In the genomic region with DNA sequence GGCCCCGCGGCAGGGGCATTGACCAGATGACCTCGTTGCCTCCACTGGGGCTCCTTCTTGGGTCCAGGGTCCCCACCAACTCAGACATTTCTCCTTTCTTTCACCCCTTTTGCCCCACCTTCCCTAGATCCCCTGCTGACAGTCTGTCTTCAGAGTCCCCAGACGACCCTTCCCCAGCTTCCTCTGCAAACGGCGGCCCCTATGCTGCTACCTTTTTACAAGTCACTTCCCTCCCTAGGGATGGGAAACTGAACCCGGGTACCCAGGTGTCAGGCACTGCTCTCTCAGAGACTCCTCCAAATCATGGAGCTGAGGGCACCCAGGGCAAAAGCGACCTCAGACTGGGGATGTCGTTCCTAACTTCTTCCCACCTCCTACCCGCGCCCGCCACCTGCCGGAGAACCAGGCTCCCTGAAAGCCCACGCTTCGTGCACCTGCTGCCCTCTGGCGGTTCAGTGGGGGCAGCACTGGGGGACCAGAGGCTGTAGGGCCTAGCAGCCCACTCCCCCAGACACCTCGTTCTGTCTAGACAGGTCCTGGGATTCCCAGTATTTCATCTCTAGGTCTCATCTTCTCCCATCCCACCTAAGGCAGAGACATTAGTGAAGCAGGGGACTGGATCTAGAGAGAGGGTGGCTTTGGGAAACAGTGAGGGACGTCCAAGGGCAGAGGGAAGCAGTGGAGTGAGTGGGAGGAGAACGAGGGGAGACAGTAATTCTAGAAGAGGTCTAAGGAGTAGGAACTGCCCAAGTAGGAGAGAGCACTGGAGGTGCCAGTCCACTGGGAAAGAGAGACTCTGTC, we compare ENCODE assay signal across 8 cellular contexts. TPM values are rescaled to one million over a fixed set of nuclear protein-coding genes. Genes with fewer than 3 reads are reported as not detected.
DNase-seq lines count a peak whose midpoint lies in the region; ATAC-seq and TF ChIP-seq lines count a peak whose summit lies in the region.

No MANE protein-coding gene starts in this region.

- H3K4me3 Mint-ChIP-seq in naive thymus-derived CD4-positive, alpha-beta T cell = peak overlapping the region; percentile 43 to 79 (median 59)

- H3K9me2 ChIP-seq in PC-3 (replicated peaks; ENCODE audit: low read length) = no peaks in the 10 kb centered on the region

- peak; percentile 78 for ATAC-seq in GM19455 (IDR thresholded peaks at IDR 0.05; ENCODE audit: unreplicated experiment)
- ATAC-seq in PC-3 = peak; percentile 80
- peak; percentile 87 for ATAC-seq in naive thymus-derived CD4-positive, alpha-beta T cell

- H3K4me3 ChIP-seq in BJ (ENCODE audit: low read depth, low read length) (peak overlapping the region; percentile 43), PC-3 (ENCODE audit: low read length) (peak overlapping the region; percentile 73)
- no peak overlapping the region for H3K4me3 ChIP-seq in naive thymus-derived CD4-positive, alpha-beta T cell (ENCODE audit: low read length)

- H3K27ac ChIP-seq in PC-3 (ENCODE audit: low read length) = peak overlapping the region; percentile 37; the same call in 1 of the 2 replicates
- no peak overlapping the region for H3K27ac ChIP-seq in naive thymus-derived CD4-positive, alpha-beta T cell (ENCODE audit: low read depth, low read length)

- peak overlapping the region in 3 of 9 donors; percentile 0 to 46 (median 38) for H3K27ac Mint-ChIP-seq in naive thymus-derived CD4-positive, alpha-beta T cell

- H3K4me1 Mint-ChIP-seq in naive thymus-derived CD4-positive, alpha-beta T cell = peaks cover 6 to 19% (median 6%) of the 10 kb centered on the region in 7 donors

- DNase-seq in BJ (ENCODE audit: low read depth) (no peak), HuH-7 (ENCODE audit: low spot score) (peak; percentile 98), PC-3 (peak; percentile 94), activated T-helper 1 cell treated with Interleukin-2 at 50 U/mL for 16 hours (ENCODE audit: low read depth) (peak; percentile 80), fibroblast of gingiva (ENCODE audit: low read depth) (peak; percentile 80)
- DNase-seq in naive thymus-derived CD4-positive, alpha-beta T cell = peak; percentile 73 to 93 (median 84)
- DNase-seq in stimulated activated CD8-positive, alpha-beta memory T cell treated with anti-CD3 and anti-CD28 coated beads, Interleukin-7, amount 100 ng/mL, for 4 hours (ENCODE audit: low read depth in 2 of 2) = peak; percentile 68 to 76

- peaks cover 16% of the 10 kb centered on the region for H3K4me1 ChIP-seq in PC-3 (ENCODE audit: insufficient read depth, low read length)
- peaks cover 0 to 3% of the 10 kb centered on the region in 2 donors for H3K4me1 ChIP-seq in naive thymus-derived CD4-positive, alpha-beta T cell (ENCODE audit: control insufficient read depth in 2 of 2, insufficient read depth in 2 of 2, low read length in 2 of 2)

- H3K36me3 Mint-ChIP-seq in naive thymus-derived CD4-positive, alpha-beta T cell = no peaks in the 10 kb centered on the region

- peak overlapping the region; percentile 95 for H2AFZ ChIP-seq in PC-3 (ENCODE audit: low read length)

- H3K9me3 Mint-ChIP-seq in naive thymus-derived CD4-positive, alpha-beta T cell = peaks cover 0 to 1% (median 0%) of the 10 kb centered on the region in 11 donors

- intact Hi-C loops in PC-3 (cut with micrococcal nuclease) = loop anchor here (1.0 kb wide), 1 partner anchor 11 kb away; no protein-coding TSS in a partner anchor
- intact Hi-C loops in naive thymus-derived CD4-positive, alpha-beta T cell (cut with micrococcal nuclease) = loop anchor here (1.0 to 10.0 kb wide), 6 partner anchors 11 to 375 kb away; a partner anchor contains a TSS

- H3K27me3 Mint-ChIP-seq in naive thymus-derived CD4-positive, alpha-beta T cell = peaks cover 0 to 5% (median 0%) of the 10 kb centered on the region in 5 donors

- H3K27me3 ChIP-seq in BJ (ENCODE audit: control insufficient read depth, insufficient read depth, low read length) (no peaks in the 10 kb centered on the region), PC-3 (ENCODE audit: low read length) (no peaks in the 10 kb centered on the region)
- no peaks in the 10 kb centered on the region for H3K27me3 ChIP-seq in naive thymus-derived CD4-positive, alpha-beta T cell (ENCODE audit: control insufficient read depth in 2 of 2, insufficient read depth in 2 of 2, low read length in 2 of 2)

- no peaks in the 10 kb centered on the region for H3K9me3 ChIP-seq in PC-3 (ENCODE audit: low read length)
- no peaks in the 10 kb centered on the region for H3K9me3 ChIP-seq in naive thymus-derived CD4-positive, alpha-beta T cell (ENCODE audit: control insufficient read depth in 2 of 3, low read length in 3 of 3)

- H3K79me2 ChIP-seq in PC-3 (ENCODE audit: low read length) = no peaks in the 10 kb centered on the region

- TF ChIP-seq CTCF in BJ (IDR thresholded peaks at IDR 0.05; ENCODE audit: insufficient read depth, low read depth, low read length) = peak; percentile 100
- peak; percentile 100 for TF ChIP-seq CTCF in PC-3 (conservative IDR thresholded peaks at IDR 0.05; ENCODE audit: low read depth, low read length)

- H3K9ac ChIP-seq in PC-3 (ENCODE audit: low read length) = peak overlapping the region; percentile 54

- POLR2A ChIA-PET in BJ (lab: Charles Lee) = no interaction called here
- POLR2A ChIA-PET in PC-3 (lab: Charles Lee; ENCODE audit: unreplicated experiment) = interaction anchor here (0.7 kb wide), 1 partner anchor 16 kb away, joined by 3 read pairs; no protein-coding TSS in a partner anchor
- POLR2A ChIA-PET in naive thymus-derived CD4-positive, alpha-beta T cell (lab: Charles Lee) = interaction anchor here (0.7 to 3.0 kb wide), 3 partner anchors 9 to 99 kb away, joined by 3 to 12 read pairs (median 3); a partner anchor contains a TSS

- no peaks in the 10 kb centered on the region for H4K20me1 ChIP-seq in PC-3 (ENCODE audit: low read length)

- H3K36me3 ChIP-seq in BJ (ENCODE audit: control insufficient read depth, insufficient read depth, low read length) (no peaks in the 10 kb centered on the region), PC-3 (ENCODE audit: low read depth, low read length) (no peaks in the 10 kb centered on the region)
- no peaks in the 10 kb centered on the region for H3K36me3 ChIP-seq in naive thymus-derived CD4-positive, alpha-beta T cell (ENCODE audit: control insufficient read depth in 2 of 3, insufficient read depth in 3 of 3, low read length in 3 of 3)

- TSS peak; percentile 61 for BruUV-seq in PC-3 (replicated peaks; lab: Mats Ljungman, UMichigan)

- no peaks in the 10 kb centered on the region for H3F3A ChIP-seq in PC-3 (ENCODE audit: low read length, unreplicated experiment)

- CTCF ChIA-PET in BJ (lab: Yijun Ruan, JAX) = interaction anchor here (0.6 to 5.5 kb wide), 67 partner anchors 8 to 573 kb away, joined by 3 to 72 read pairs (median 5); a partner anchor contains a TSS
- CTCF ChIA-PET in PC-3 (lab: Charles Lee) = interaction anchor here (0.6 to 2.7 kb wide), 7 partner anchors 8 to 1275 kb away, joined by 3 to 26 read pairs (median 4); no protein-coding TSS in a partner anchor
- CTCF ChIA-PET in naive thymus-derived CD4-positive, alpha-beta T cell (lab: Charles Lee) = interaction anchor here (0.7 to 5.5 kb wide), 31 partner anchors 8 to 161 kb away, joined by 3 to 31 read pairs (median 4); no protein-coding TSS in a partner anchor

- H3K4me2 ChIP-seq in PC-3 (ENCODE audit: low read length) = peak overlapping the region; percentile 96

RNA-seq across cellular contexts. Expression of a gene that starts 4.9 kb away (rescaled TPM):
- 0.92 and 0.96 TPM in 2 replicates for polyA plus RNA-seq in BJ (2011; rRNA removed)
- 1.1 and 1.2 TPM in 2 replicates for polyA minus RNA-seq in BJ (2011; rRNA and poly(A)+ RNA removed)
- 1.8 and 5.0 TPM in 2 replicates for total RNA-seq in PC-3 (2014; rRNA removed)
- 10 to 100 TPM in 1 of 5 experiments, 1 to 10 TPM in 4; 1.3 to 69.9 (median 1.4) TPM for total RNA-seq in naive thymus-derived CD4-positive, alpha-beta T cell
- polyA plus RNA-seq in naive thymus-derived CD4-positive, alpha-beta T cell = under 1 TPM; 0.39 to 0.78 TPM

RNA-seq across cellular contexts. Expression of a gene that starts 15.3 kb away (rescaled TPM):
- not detected in 2 replicates for polyA plus RNA-seq in BJ (2011; rRNA removed)
- polyA minus RNA-seq in BJ (2011; rRNA and poly(A)+ RNA removed) = not detected in 2 replicates
- total RNA-seq in PC-3 (2014; rRNA removed) = not detected in 2 replicates
- 10 to 100 TPM in 1 of 5 experiments, 1 to 10 TPM in 2, not detected in 2; 1.2 to 13.1 (median 3.9) TPM for total RNA-seq in naive thymus-derived CD4-positive, alpha-beta T cell
- not detected for polyA plus RNA-seq in naive thymus-derived CD4-positive, alpha-beta T cell

RNA-seq across cellular contexts. Expression of a gene that starts 39.5 kb away (rescaled TPM):
- 170 and 375 TPM in 2 replicates for polyA plus RNA-seq in BJ (2011; rRNA removed)
- polyA minus RNA-seq in BJ (2011; rRNA and poly(A)+ RNA removed) = 199 and 236 TPM in 2 replicates
- total RNA-seq in PC-3 (2014; rRNA removed) = 35.9 and 38.2 TPM in 2 replicates
- total RNA-seq in naive thymus-derived CD4-positive, alpha-beta T cell = 100 to 1,000 TPM in 4 of 5 experiments, 10 to 100 TPM in 1; 73.9 to 169 (median 145) TPM
- polyA plus RNA-seq in naive thymus-derived CD4-positive, alpha-beta T cell = 10 to 100 TPM; 26.5 to 82.4 TPM

RNA-seq across cellular contexts. Expression of a gene that starts 54.7 kb away (rescaled TPM):
- polyA plus RNA-seq in BJ (2011; rRNA removed) = 203 and 341 TPM in 2 replicates
- polyA minus RNA-seq in BJ (2011; rRNA and poly(A)+ RNA removed) = 57.3 and 82.8 TPM in 2 replicates
- total RNA-seq in PC-3 (2014; rRNA removed) = 121 and 156 TPM in 2 replicates
- total RNA-seq in naive thymus-derived CD4-positive, alpha-beta T cell = 100 to 1,000 TPM in 1 of 5 experiments, 10 to 100 TPM in 4; 47.5 to 141 (median 80.0) TPM
- 100 to 1,000 TPM; 131 to 171 TPM for polyA plus RNA-seq in naive thymus-derived CD4-positive, alpha-beta T cell
